1 cellular context compared by ENCODE assay signal in the genomic region with DNA sequence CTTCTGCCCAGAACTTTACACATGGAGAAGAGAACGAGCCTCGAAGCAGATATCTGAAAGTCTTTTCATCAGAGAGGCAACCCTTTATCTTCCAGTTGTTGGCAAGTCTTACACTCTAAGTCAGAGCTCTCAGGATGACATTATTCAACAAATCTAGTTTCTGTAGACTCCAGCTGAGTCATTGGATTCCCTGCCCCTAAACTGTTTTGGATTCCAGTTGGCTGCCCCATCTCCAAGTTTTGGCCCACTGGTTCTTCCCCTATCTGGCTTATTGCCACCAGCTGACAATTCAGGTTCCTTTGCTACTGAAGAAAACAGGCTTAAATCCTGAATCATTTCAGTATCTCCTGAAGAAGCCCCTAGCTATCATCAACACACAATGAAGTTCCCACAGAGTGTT.
TF ChIP-seq lines count a peak whose summit lies in the region.

No MANE protein-coding gene starts in this region.

TF ChIP-seq in GM23338, 12 proteins besides CTCF, POLR2A, EP300 and RAD21:
- TF ChIP-seq, protein P1, sequence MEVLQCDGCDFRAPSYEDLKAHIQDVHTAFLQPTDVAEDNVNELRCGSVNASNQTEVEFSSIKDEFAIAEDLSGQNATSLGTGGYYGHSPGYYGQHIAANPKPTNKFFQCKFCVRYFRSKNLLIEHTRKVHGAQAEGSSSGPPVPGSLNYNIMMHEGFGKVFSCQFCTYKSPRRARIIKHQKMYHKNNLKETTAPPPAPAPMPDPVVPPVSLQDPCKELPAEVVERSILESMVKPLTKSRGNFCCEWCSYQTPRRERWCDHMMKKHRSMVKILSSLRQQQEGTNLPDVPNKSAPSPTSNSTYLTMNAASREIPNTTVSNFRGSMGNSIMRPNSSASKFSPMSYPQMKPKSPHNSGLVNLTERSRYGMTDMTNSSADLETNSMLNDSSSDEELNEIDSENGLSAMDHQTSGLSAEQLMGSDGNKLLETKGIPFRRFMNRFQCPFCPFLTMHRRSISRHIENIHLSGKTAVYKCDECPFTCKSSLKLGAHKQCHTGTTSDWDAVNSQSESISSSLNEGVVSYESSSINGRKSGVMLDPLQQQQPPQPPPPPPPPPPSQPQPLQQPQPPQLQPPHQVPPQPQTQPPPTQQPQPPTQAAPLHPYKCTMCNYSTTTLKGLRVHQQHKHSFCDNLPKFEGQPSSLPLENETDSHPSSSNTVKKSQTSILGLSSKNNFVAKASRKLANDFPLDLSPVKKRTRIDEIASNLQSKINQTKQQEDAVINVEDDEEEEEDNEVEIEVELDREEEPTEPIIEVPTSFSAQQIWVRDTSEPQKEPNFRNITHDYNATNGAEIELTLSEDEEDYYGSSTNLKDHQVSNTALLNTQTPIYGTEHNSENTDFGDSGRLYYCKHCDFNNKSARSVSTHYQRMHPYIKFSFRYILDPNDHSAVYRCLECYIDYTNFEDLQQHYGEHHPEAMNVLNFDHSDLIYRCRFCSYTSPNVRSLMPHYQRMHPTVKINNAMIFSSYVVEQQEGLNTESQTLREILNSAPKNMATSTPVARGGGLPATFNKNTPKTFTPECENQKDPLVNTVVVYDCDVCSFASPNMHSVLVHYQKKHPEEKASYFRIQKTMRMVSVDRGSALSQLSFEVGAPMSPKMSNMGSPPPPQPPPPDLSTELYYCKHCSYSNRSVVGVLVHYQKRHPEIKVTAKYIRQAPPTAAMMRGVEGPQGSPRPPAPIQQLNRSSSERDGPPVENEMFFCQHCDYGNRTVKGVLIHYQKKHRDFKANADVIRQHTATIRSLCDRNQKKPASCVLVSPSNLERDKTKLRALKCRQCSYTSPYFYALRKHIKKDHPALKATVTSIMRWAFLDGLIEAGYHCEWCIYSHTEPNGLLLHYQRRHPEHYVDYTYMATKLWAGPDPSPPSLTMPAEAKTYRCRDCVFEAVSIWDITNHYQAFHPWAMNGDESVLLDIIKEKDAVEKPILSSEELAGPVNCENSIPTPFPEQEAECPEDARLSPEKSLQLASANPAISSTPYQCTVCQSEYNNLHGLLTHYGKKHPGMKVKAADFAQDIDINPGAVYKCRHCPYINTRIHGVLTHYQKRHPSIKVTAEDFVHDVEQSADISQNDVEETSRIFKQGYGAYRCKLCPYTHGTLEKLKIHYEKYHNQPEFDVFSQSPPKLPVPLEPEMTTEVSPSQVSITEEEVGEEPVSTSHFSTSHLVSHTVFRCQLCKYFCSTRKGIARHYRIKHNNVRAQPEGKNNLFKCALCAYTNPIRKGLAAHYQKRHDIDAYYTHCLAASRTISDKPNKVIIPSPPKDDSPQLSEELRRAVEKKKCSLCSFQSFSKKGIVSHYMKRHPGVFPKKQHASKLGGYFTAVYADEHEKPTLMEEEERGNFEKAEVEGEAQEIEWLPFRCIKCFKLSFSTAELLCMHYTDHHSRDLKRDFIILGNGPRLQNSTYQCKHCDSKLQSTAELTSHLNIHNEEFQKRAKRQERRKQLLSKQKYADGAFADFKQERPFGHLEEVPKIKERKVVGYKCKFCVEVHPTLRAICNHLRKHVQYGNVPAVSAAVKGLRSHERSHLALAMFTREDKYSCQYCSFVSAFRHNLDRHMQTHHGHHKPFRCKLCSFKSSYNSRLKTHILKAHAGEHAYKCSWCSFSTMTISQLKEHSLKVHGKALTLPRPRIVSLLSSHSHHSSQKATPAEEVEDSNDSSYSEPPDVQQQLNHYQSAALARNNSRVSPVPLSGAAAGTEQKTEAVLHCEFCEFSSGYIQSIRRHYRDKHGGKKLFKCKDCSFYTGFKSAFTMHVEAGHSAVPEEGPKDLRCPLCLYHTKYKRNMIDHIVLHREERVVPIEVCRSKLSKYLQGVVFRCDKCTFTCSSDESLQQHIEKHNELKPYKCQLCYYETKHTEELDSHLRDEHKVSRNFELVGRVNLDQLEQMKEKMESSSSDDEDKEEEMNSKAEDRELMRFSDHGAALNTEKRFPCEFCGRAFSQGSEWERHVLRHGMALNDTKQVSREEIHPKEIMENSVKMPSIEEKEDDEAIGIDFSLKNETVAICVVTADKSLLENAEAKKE (CRISPR knock-in tag; IDR thresholded peaks at IDR 0.05), result no peak
- no peak for TF ChIP-seq POLR2AphosphoS5 (IDR thresholded peaks at IDR 0.05; ENCODE audit: low read depth)
- no peak for TF ChIP-seq ETS1 (IDR thresholded peaks at IDR 0.05)
- TF ChIP-seq EZH2 (IDR thresholded peaks at IDR 0.05; ENCODE audit: low read depth, unreplicated experiment), result no peak
- no peak for TF ChIP-seq NANOG (IDR thresholded peaks at IDR 0.05; ENCODE audit: borderline replicate concordance)
- no peak for TF ChIP-seq EZH2phosphoT487 (IDR thresholded peaks at IDR 0.05; ENCODE audit: unreplicated experiment)
- TF ChIP-seq ZNF114 (CRISPR knock-in tag; IDR thresholded peaks at IDR 0.05), result no peak
- TF ChIP-seq REST (IDR thresholded peaks at IDR 0.05; ENCODE audit: unreplicated experiment), result no peak
- no peak for TF ChIP-seq CREB1 (CRISPR knock-in tag; IDR thresholded peaks at IDR 0.05; ENCODE audit: low read depth)
- TF ChIP-seq STAT1 (IDR thresholded peaks at IDR 0.05; ENCODE audit: unreplicated experiment), result no peak
- TF ChIP-seq JUNB (IDR thresholded peaks at IDR 0.05; ENCODE audit: unreplicated experiment), result no peak
- TF ChIP-seq ZNF331 (CRISPR knock-in tag; IDR thresholded peaks at IDR 0.05; ENCODE audit: low read depth), result no peak
